8 cellular contexts compared by ENCODE assay signal in genomic region chr14:65637780-65638179, GRCh38.
DNase-seq lines count a peak whose midpoint lies in the region; ATAC-seq lines count a peak whose summit lies in the region.

No MANE protein-coding gene starts in this region.

- peaks cover 39% of the 10 kb centered on the region for H3K4me1 Mint-ChIP-seq in activated CD4-positive, alpha-beta T cell treated with anti-CD3 and anti-CD28 coated beads, Interleukin-2, amount 10 ng/mL, durations not matched to agents 7 days and 5 days

- no peak overlapping the region for H3K27ac Mint-ChIP-seq in activated CD4-positive, alpha-beta T cell treated with anti-CD3 and anti-CD28 coated beads, Interleukin-2, amount 10 ng/mL, durations not matched to agents 7 days and 5 days

- H3K36me3 Mint-ChIP-seq in activated CD4-positive, alpha-beta T cell treated with anti-CD3 and anti-CD28 coated beads, Interleukin-2, amount 10 ng/mL, durations not matched to agents 7 days and 5 days (ENCODE audit: low read depth), result peaks cover 60% of the 10 kb centered on the region

- ATAC-seq in GM18867 (IDR thresholded peaks at IDR 0.05; ENCODE audit: unreplicated experiment) (peak; percentile 92), HG02973 (IDR thresholded peaks at IDR 0.05; ENCODE audit: unreplicated experiment) (peak; percentile 83), GM19467 (IDR thresholded peaks at IDR 0.05; ENCODE audit: unreplicated experiment) (no peak)

- H3K9me3 Mint-ChIP-seq in activated CD4-positive, alpha-beta T cell treated with anti-CD3 and anti-CD28 coated beads, Interleukin-2, amount 10 ng/mL, durations not matched to agents 7 days and 5 days, result peaks cover 25% of the 10 kb centered on the region

- POLR2A ChIA-PET in activated CD4-positive, alpha-beta T cell treated with anti-CD3 and anti-CD28 coated beads, Interleukin-2, amount 10 ng/mL, durations not matched to agents 7 days and 5 days (lab: Charles Lee), result no interaction called here

- H3K4me3 Mint-ChIP-seq in activated CD4-positive, alpha-beta T cell treated with anti-CD3 and anti-CD28 coated beads, Interleukin-2, amount 10 ng/mL, durations not matched to agents 7 days and 5 days, result no peak overlapping the region

- CTCF ChIA-PET in activated CD4-positive, alpha-beta T cell treated with anti-CD3 and anti-CD28 coated beads, Interleukin-2, amount 10 ng/mL, durations not matched to agents 7 days and 5 days (lab: Charles Lee), result interaction anchor here (0.7 to 1.2 kb wide), 2 partner anchors 27 to 296 kb away, joined by 3 read pairs; no protein-coding TSS in a partner anchor

- peak; percentile 30 for DNase-seq in activated CD4-positive, alpha-beta T cell treated with anti-CD3 and anti-CD28 coated beads, Interleukin-2, amount 10 ng/mL, durations not matched to agents 7 days and 5 days
- DNase-seq in myocyte (ENCODE audit: low read depth) (peak; percentile 71), RPMI8226 (no peak), HPDE6-E6E7 (ENCODE audit: extremely low spot score) (no peak), medulla oblongata (ENCODE audit: extremely low spot score) (no peak)

- no peaks in the 10 kb centered on the region for H3K27me3 Mint-ChIP-seq in activated CD4-positive, alpha-beta T cell treated with anti-CD3 and anti-CD28 coated beads, Interleukin-2, amount 10 ng/mL, durations not matched to agents 7 days and 5 days

Comparison
In these comparisons a context has a peak if more than half of its experiments do, and no peak if none do; other contexts are left out.
1. DNase-seq: peak in activated CD4-positive, alpha-beta T cell treated with anti-CD3 and anti-CD28 coated beads, Interleukin-2, amount 10 ng/mL, durations not matched to agents 7 days and 5 days (single experiment) and myocyte (single experiment); none in RPMI8226 (single experiment), HPDE6-E6E7 (single experiment) and medulla oblongata (single experiment).